Comparison of ENCODE assay signal across 8 cellular contexts in genomic region chr19:40716655-40717324, GRCh38. TPM values are rescaled to one million over a fixed set of nuclear protein-coding genes. Genes with fewer than 3 reads are reported as not detected.
DNase-seq lines count a peak whose midpoint lies in the region; ATAC-seq lines count a peak whose summit lies in the region.

COQ8B (minus strand) TSS chr19:40716886; CDS start chr19:40714632, 2,254 bp downstream.
ITPKC (plus strand) TSS chr19:40717112; CDS start chr19:40717136, 24 bp downstream.

- peak; percentile 89 to 99 (median 96) for DNase-seq in C1 segment of cervical spinal cord (lab: John Stamatoyannopoulos, UW)
- DNase-seq in NCI-H526 treated with DMSO at 0.1 percent for 48 hours (lab: John Stamatoyannopoulos, UW) = peak; percentile 86
- DNase-seq in activated CD4-positive, alpha-beta T cell treated with anti-CD3 and anti-CD28 coated beads, Interleukin-2, amount 10 ng/mL, durations not matched to agents 7 days and 5 days = peak; percentile 100
- DNase-seq in cortex of kidney (lab: John Stamatoyannopoulos, UW) = peak; percentile 82
- peak; percentile 100 for DNase-seq in left kidney (ENCODE audit: low read depth, low spot score)
- DNase-seq in stimulated activated CD4-positive, alpha-beta T cell treated with anti-CD3 and anti-CD28 coated beads, Interleukin-1b, Interleukin-23, amount 100 ng/mL, for 48 hours = peak; percentile 99

- peak within 1 kb of the TSS; percentile 97 for H3K27ac Mint-ChIP-seq in activated CD4-positive, alpha-beta T cell treated with anti-CD3 and anti-CD28 coated beads, Interleukin-2, amount 10 ng/mL, durations not matched to agents 7 days and 5 days

- peaks cover 71% of the 10 kb centered on the region for H3K4me1 Mint-ChIP-seq in activated CD4-positive, alpha-beta T cell treated with anti-CD3 and anti-CD28 coated beads, Interleukin-2, amount 10 ng/mL, durations not matched to agents 7 days and 5 days

- peaks cover 15% of the 10 kb centered on the region for H3K36me3 Mint-ChIP-seq in activated CD4-positive, alpha-beta T cell treated with anti-CD3 and anti-CD28 coated beads, Interleukin-2, amount 10 ng/mL, durations not matched to agents 7 days and 5 days (ENCODE audit: low read depth)

- H3K9me3 Mint-ChIP-seq in activated CD4-positive, alpha-beta T cell treated with anti-CD3 and anti-CD28 coated beads, Interleukin-2, amount 10 ng/mL, durations not matched to agents 7 days and 5 days = no peaks in the 10 kb centered on the region

- H3K27me3 Mint-ChIP-seq in activated CD4-positive, alpha-beta T cell treated with anti-CD3 and anti-CD28 coated beads, Interleukin-2, amount 10 ng/mL, durations not matched to agents 7 days and 5 days = no peaks in the 10 kb centered on the region

- ATAC-seq in GM19351 (IDR thresholded peaks at IDR 0.05; ENCODE audit: unreplicated experiment) = peak; percentile 70
- peak; percentile 69 for ATAC-seq in HG03520 (IDR thresholded peaks at IDR 0.05; ENCODE audit: unreplicated experiment)

- CTCF ChIA-PET in activated CD4-positive, alpha-beta T cell treated with anti-CD3 and anti-CD28 coated beads, Interleukin-2, amount 10 ng/mL, durations not matched to agents 7 days and 5 days (lab: Charles Lee) = interaction anchor here (0.6 to 1.6 kb wide), 8 partner anchors 9 to 90 kb away, joined by 3 to 5 read pairs (median 3); partner anchors contain the start of genes ACTMAP and SNRPA

- POLR2A ChIA-PET in activated CD4-positive, alpha-beta T cell treated with anti-CD3 and anti-CD28 coated beads, Interleukin-2, amount 10 ng/mL, durations not matched to agents 7 days and 5 days (lab: Charles Lee) = interaction anchor here (0.5 to 1.0 kb wide), 2 partner anchors 25 to 61 kb away, joined by 3 to 4 read pairs; partner anchors contain the start of gene RAB4B

- peak within 1 kb of the TSS; percentile 93 for H3K4me3 Mint-ChIP-seq in activated CD4-positive, alpha-beta T cell treated with anti-CD3 and anti-CD28 coated beads, Interleukin-2, amount 10 ng/mL, durations not matched to agents 7 days and 5 days

RNA-seq across cellular contexts. Expression of gene COQ8B, which starts in this region (rescaled TPM):
- total RNA-seq in activated CD4-positive, alpha-beta T cell treated with anti-CD3 and anti-CD28 coated beads, Interleukin-2, amount 10 ng/mL, durations not matched to agents 7 days and 5 days = 10 to 100 TPM; 23.4 to 33.5 TPM

RNA-seq across cellular contexts. Expression of gene ITPKC, which starts in this region (rescaled TPM):
- 1 to 10 TPM; 4.8 TPM for total RNA-seq in activated CD4-positive, alpha-beta T cell treated with anti-CD3 and anti-CD28 coated beads, Interleukin-2, amount 10 ng/mL, durations not matched to agents 7 days and 5 days

Comparison
In these comparisons a context has a peak if more than half of its experiments do, and no peak if none do; other contexts are left out.
1. Peak in every context shown above with its lines: DNase-seq and ATAC-seq.